14 cellular contexts compared by ENCODE assay signal in genomic region chr19:12799723-12800343, GRCh38. TPM values are rescaled to one million over a fixed set of nuclear protein-coding genes. Genes with fewer than 3 reads are reported as not detected.
DNase-seq lines count a peak whose midpoint lies in the region; ATAC-seq lines count a peak whose summit lies in the region.
"Had no signal": no experiment of that assay in that cellular context is flagged by ENCODE, and none has a peak within 500 bp of the region (broad histone marks: within the 10 kb centered on the region; RNA-seq: fewer than 3 reads in every experiment).

No MANE protein-coding gene starts in this region.

- no peaks in the 10 kb centered on the region for H3K27me3 Mint-ChIP-seq in activated naive CD8-positive, alpha-beta T cell
- H3K27me3 Mint-ChIP-seq in activated naive CD8-positive, alpha-beta T cell treated with anti-CD3 and anti-CD28 coated beads for 36 hours = no peaks in the 10 kb centered on the region
- H3K27me3 Mint-ChIP-seq in T-cell = no peaks in the 10 kb centered on the region

- H3K27ac ChIP-seq in iPS-20b (ENCODE audit: low read length) (no peak overlapping the region), thymus (ENCODE audit: low read depth) (peak overlapping the region; percentile 5)

- ATAC-seq in T-cell (replicated peaks in 1 of 4) (no peak), GM19328 (IDR thresholded peaks at IDR 0.05; ENCODE audit: unreplicated experiment) (no peak)
- ATAC-seq: left ventricle myocardium superior had no signal

- no peak overlapping the region for H3K27ac Mint-ChIP-seq in activated naive CD8-positive, alpha-beta T cell
- H3K27ac Mint-ChIP-seq in activated naive CD8-positive, alpha-beta T cell treated with anti-CD3 and anti-CD28 coated beads for 36 hours = no peak overlapping the region
- H3K27ac Mint-ChIP-seq in T-cell = peak overlapping the region; percentile 39 to 55

- H3K36me3 ChIP-seq in iPS-20b (ENCODE audit: insufficient read depth, low read depth, low read length) (peaks cover 31% of the 10 kb centered on the region), thymus (ENCODE audit: control insufficient read depth, insufficient read depth) (peaks cover 19% of the 10 kb centered on the region)

- POLR2A ChIA-PET in T-cell (lab: Charles Lee) = interaction anchor here (0.7 kb wide), 3 partner anchors 8 to 111 kb away, joined by 3 read pairs; no protein-coding TSS in a partner anchor

- H3K4me3 ChIP-seq in iPS-20b (ENCODE audit: low read length) (peak overlapping the region; percentile 90; the same call in 1 of the 2 replicates), thymus (ENCODE audit: low read length) (no peak overlapping the region)

- H3K36me3 Mint-ChIP-seq in activated naive CD8-positive, alpha-beta T cell = no peaks in the 10 kb centered on the region
- H3K36me3 Mint-ChIP-seq in activated naive CD8-positive, alpha-beta T cell treated with anti-CD3 and anti-CD28 coated beads for 36 hours = peaks cover 11% of the 10 kb centered on the region
- H3K36me3 Mint-ChIP-seq in T-cell = peaks cover 3% of the 10 kb centered on the region

- peak overlapping the region; percentile 22 for H3K4me3 Mint-ChIP-seq in activated naive CD8-positive, alpha-beta T cell
- H3K4me3 Mint-ChIP-seq in activated naive CD8-positive, alpha-beta T cell treated with anti-CD3 and anti-CD28 coated beads for 36 hours = no peak overlapping the region
- H3K4me3 Mint-ChIP-seq in T-cell = peak overlapping the region; percentile 86 to 87 (median 86)

- H3K9me3 Mint-ChIP-seq in activated naive CD8-positive, alpha-beta T cell (ENCODE audit: low read depth) = no peaks in the 10 kb centered on the region
- H3K9me3 Mint-ChIP-seq in activated naive CD8-positive, alpha-beta T cell treated with anti-CD3 and anti-CD28 coated beads for 36 hours = no peaks in the 10 kb centered on the region
- H3K9me3 Mint-ChIP-seq in T-cell = no peaks in the 10 kb centered on the region

- peaks cover 7% of the 10 kb centered on the region for H3K27me3 ChIP-seq in iPS-20b (ENCODE audit: insufficient read depth, low read length)
- H3K27me3 ChIP-seq in thymus (ENCODE audit: control insufficient read depth, insufficient read depth) = no peaks in the 10 kb centered on the region

- H3K9me3 ChIP-seq in iPS-20b (ENCODE audit: insufficient read depth, low read depth, low read length) = no peaks in the 10 kb centered on the region
- H3K9me3 ChIP-seq in thymus (ENCODE audit: control insufficient read depth) = no peaks in the 10 kb centered on the region

- DNase-seq in activated naive CD8-positive, alpha-beta T cell treated with anti-CD3 and anti-CD28 coated beads for 36 hours = no peak
- DNase-seq in T-cell (no peak), cerebellum (ENCODE audit: low spot score) (no peak), NOMO-1 (lab: John Stamatoyannopoulos, UW; ENCODE audit: unreplicated experiment in 2 of 2) (no peak)
- DNase-seq: EL; head of caudate nucleus; KG1; left ventricle myocardium superior; NCI-H2081 treated with DMSO at 0.1 percent for 48 hours; NK-92 treated with Interleukin-12 subunit alpha and Interleukin-12 subunit beta, amount 100 ng/mL, for 24 hours had no signal

- WGBS in thymus = 99% methylated on average over 16 of the region's 16 CpGs

- H3K9ac ChIP-seq in iPS-20b (ENCODE audit: low read depth, low read length) = peak overlapping the region; percentile 96; the same call in 1 of the 2 replicates

- CTCF ChIA-PET in T-cell (lab: Charles Lee) = interaction anchor here (0.6 to 1.4 kb wide), 5 partner anchors 24 to 74 kb away, joined by 3 to 6 read pairs (median 5); no protein-coding TSS in a partner anchor

- peaks cover 36% of the 10 kb centered on the region for H3K4me1 Mint-ChIP-seq in activated naive CD8-positive, alpha-beta T cell (ENCODE audit: low read depth)
- peaks cover 28% of the 10 kb centered on the region for H3K4me1 Mint-ChIP-seq in activated naive CD8-positive, alpha-beta T cell treated with anti-CD3 and anti-CD28 coated beads for 36 hours
- H3K4me1 Mint-ChIP-seq in T-cell = peaks cover 31 to 38% (median 36%) of the 10 kb centered on the region in 3 donors

- H3K4me1 ChIP-seq in iPS-20b (ENCODE audit: insufficient read depth, low read length) = peaks cover 11% of the 10 kb centered on the region
- H3K4me1 ChIP-seq in thymus (ENCODE audit: control insufficient read depth, insufficient read depth, low read length) = peaks cover 11% of the 10 kb centered on the region

RNA-seq across cellular contexts. Expression of gene PRDX2, which starts 1.8 kb away (rescaled TPM):
- total RNA-seq in activated naive CD8-positive, alpha-beta T cell treated with anti-CD3 and anti-CD28 coated beads for 36 hours = 100 to 1,000 TPM; 238 to 241 TPM
- total RNA-seq in T-cell (100 to 1,000 TPM in 3 of 5 donors, 10 to 100 TPM in 2; 94.5 to 150 (median 134) TPM), cerebellum (150 TPM)
- 113 TPM for polyA plus RNA-seq in thymus

RNA-seq across cellular contexts. Expression of gene THSD8, which starts 2.0 kb away (rescaled TPM):
- 10 to 100 TPM; 25.3 to 30.5 TPM for total RNA-seq in activated naive CD8-positive, alpha-beta T cell treated with anti-CD3 and anti-CD28 coated beads for 36 hours
- 1 to 10 TPM in 1 of 5 donors, under 1 TPM in 3, not detected in 1; 0.63 to 2.4 (median 0.97) TPM for total RNA-seq in T-cell
- 4.1 TPM for polyA plus RNA-seq in thymus
- not detected for total RNA-seq in cerebellum

RNA-seq across cellular contexts. Expression of gene RNASEH2A, which starts 6.6 kb away (rescaled TPM):
- 10 to 100 TPM; 46.1 to 55.5 TPM for total RNA-seq in activated naive CD8-positive, alpha-beta T cell treated with anti-CD3 and anti-CD28 coated beads for 36 hours
- total RNA-seq in T-cell (10 to 100 TPM in 3 of 5 donors, 1 to 10 TPM in 2; 4.7 to 18.0 (median 15.0) TPM), cerebellum (13.6 TPM)
- polyA plus RNA-seq in thymus = 8.4 TPM

RNA-seq across cellular contexts. Expression of gene JUNB, which starts 8.5 kb away (rescaled TPM):
- total RNA-seq in activated naive CD8-positive, alpha-beta T cell treated with anti-CD3 and anti-CD28 coated beads for 36 hours = 100 to 1,000 TPM; 171 to 175 TPM
- 1,000 to 10,000 TPM in 2 of 5 donors, 100 to 1,000 TPM in 3; 117 to 2,289 (median 138) TPM for total RNA-seq in T-cell
- polyA plus RNA-seq in thymus = 139 TPM
- total RNA-seq in cerebellum = 9.0 TPM

RNA-seq across cellular contexts. Expression of gene HOOK2, which starts 24.5 kb away (rescaled TPM):
- 10 to 100 TPM; 13.0 to 13.8 TPM for total RNA-seq in activated naive CD8-positive, alpha-beta T cell treated with anti-CD3 and anti-CD28 coated beads for 36 hours
- 10 to 100 TPM; 19.7 to 26.6 (median 22.8) TPM for total RNA-seq in T-cell
- 36.4 TPM for polyA plus RNA-seq in thymus
- 21.7 TPM for total RNA-seq in cerebellum

Comparison
In these comparisons a context has a peak if more than half of its experiments do, and no peak if none do; other contexts are left out.
1. H3K27ac Mint-ChIP-seq: peak in T-cell (2 of 2); none in activated naive CD8-positive, alpha-beta T cell (single experiment) and activated naive CD8-positive, alpha-beta T cell treated with anti-CD3 and anti-CD28 coated beads for 36 hours (single experiment).
2. RNA of gene THSD8, which starts 2.0 kb away (total RNA-seq): 25.3 to 30.5 TPM in activated naive CD8-positive, alpha-beta T cell treated with anti-CD3 and anti-CD28 coated beads for 36 hours; 0.63 to 2.4 TPM in T-cell and not detected in cerebellum (single experiment); every median in the first group is over 4 times any median in the second.